1 cellular context compared by ENCODE assay signal in the genomic region with DNA sequence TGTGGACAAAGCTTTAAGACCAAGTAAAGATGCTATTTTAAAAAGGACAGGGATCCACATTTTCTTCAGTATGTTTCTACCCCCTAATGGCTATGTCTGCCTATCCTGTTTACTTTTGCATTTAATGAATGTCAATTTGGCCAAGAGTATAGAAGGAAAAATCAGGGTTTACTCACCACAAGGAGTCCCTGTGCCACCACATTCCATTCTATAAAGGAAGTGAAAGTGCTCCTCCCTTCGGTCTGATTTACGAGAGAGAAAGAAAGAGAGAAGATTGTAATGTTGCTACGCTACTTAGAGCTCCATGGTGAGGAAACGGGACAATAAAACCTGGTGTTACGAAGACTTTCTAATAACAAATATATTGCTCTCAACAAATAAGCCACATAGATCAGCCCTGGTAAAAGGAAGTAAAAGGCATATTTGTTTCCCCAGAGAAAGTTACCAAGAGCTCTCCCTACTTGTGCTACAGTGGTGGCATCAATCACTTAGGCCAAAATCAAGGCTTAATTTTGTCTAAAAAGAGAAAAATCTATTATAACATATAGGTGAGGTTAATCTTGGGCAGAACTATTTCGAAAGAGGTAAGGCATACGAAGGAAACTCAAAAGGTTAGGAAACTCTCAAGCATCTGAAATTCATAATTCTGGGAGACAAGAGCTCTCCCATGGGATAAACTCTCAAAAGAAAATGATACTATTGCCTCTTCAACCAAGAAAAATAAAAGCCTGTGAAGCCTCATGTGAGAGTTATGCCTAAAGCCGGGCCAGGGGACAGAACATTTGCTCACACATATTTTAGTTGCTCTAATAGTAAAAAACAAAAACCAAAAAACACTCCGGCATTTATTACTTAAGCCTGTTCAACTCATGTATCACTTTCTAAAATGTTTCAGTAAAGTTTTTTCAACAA.
TF ChIP-seq lines count a peak whose summit lies in the region.

No MANE protein-coding gene starts in this region.

TF ChIP-seq in liver, 16 proteins besides CTCF, POLR2A, EP300 and RAD21 (continued from another document):
- TF ChIP-seq GABPA (IDR thresholded peaks at IDR 0.05 in 1 of 2, conservative IDR thresholded peaks at IDR 0.05 in 1 of 2) (no peak), HNF4G (IDR thresholded peaks at IDR 0.05) (no peak)
